Comparison of ENCODE assay signal across 28 cellular contexts in genomic region chr19:23287620-23288019, GRCh38. TPM values are rescaled to one million over a fixed set of nuclear protein-coding genes. Genes with fewer than 3 reads are reported as not detected.
DNase-seq lines count a peak whose midpoint lies in the region; ATAC-seq and TF ChIP-seq lines count a peak whose summit lies in the region.
"Had no signal": no experiment of that assay in that cellular context is flagged by ENCODE, and none has a peak within 500 bp of the region (broad histone marks: within the 10 kb centered on the region; RNA-seq: fewer than 3 reads in every experiment).

No MANE protein-coding gene starts in this region.

- H3K4me2 ChIP-seq in OCI-LY7 (ENCODE audit: low read length): no peak overlapping the region

- TF ChIP-seq CTCF in OCI-LY7 (conservative IDR thresholded peaks at IDR 0.05; ENCODE audit: low read length) (no peak), glutamatergic neuron (IDR thresholded peaks at IDR 0.05; ENCODE audit: partially characterized antibody, unreplicated experiment) (peak; percentile 24)

- peaks cover 15% of the 10 kb centered on the region for H3K36me3 Mint-ChIP-seq in glutamatergic neuron (ENCODE audit: unreplicated experiment)
- H3K36me3 Mint-ChIP-seq in stimulated activated memory B cell treated with anti-CD40 and anti-IgM and Interleukin-4, amounts not matched to agents 10 μg/mL and 1 μg/mL and 100 μg/mL, for 72 hours: peaks cover 5% of the 10 kb centered on the region

- intact Hi-C loops in OCI-LY7 (cut with micrococcal nuclease; ENCODE audit: unreplicated experiment): loop anchor here (10.0 kb wide), 1 partner anchor 213 kb away; no protein-coding TSS in a partner anchor

- DNase-seq in DMS53 (lab: John Stamatoyannopoulos, UW): peak; percentile 17
- no peak for DNase-seq in DMS53 treated with DMSO at 0.1 percent for 48 hours (lab: John Stamatoyannopoulos, UW; ENCODE audit: unreplicated experiment)
- peak; percentile 4 for DNase-seq in COLO829 (ENCODE audit: low spot score)
- DNase-seq in OCI-LY7 (ENCODE audit: low spot score): peak; percentile 29
- no peak for DNase-seq in glutamatergic neuron
- DNase-seq in islet precursor cell: no peak
- no peak for DNase-seq in NCI-H510A treated with DMSO at 0.1 percent for 48 hours (lab: John Stamatoyannopoulos, UW)
- DNase-seq: 8988T; C1 segment of cervical spinal cord; Calu3; CD8-positive, alpha-beta T cell; DMS79; H9; HFFc6; MM.1S; NCI-H1092; NCI-H1436; NCI-H187 treated with DMSO at 0.1 percent for 48 hours; NCI-H2107; NCI-H226; NCI-H524 treated with DMSO at 0.1 percent for 48 hours; T1000 had no signal

- no peaks in the 10 kb centered on the region for H4K20me1 ChIP-seq in OCI-LY7 (ENCODE audit: insufficient read depth, low read length)

- H3K4me1 ChIP-seq in OCI-LY7 (ENCODE audit: insufficient read depth, low read length, poor library complexity, severe bottlenecking): peaks cover 10% of the 10 kb centered on the region
- H3K4me1 ChIP-seq: SJSA1 had no signal

- no peak overlapping the region for H2AFZ ChIP-seq in OCI-LY7 (ENCODE audit: low read length)

- H3K4me3 ChIP-seq in OCI-LY7 (ENCODE audit: low read depth, low read length, poor library complexity, severe bottlenecking): no peak overlapping the region
- H3K4me3 ChIP-seq: GM12878, K562, SJSA1 had no signal

- CTCF ChIA-PET in OCI-LY7 (lab: Charles Lee; ENCODE audit: unreplicated experiment): no interaction called here

- peaks cover 14% of the 10 kb centered on the region for H3K9me3 Mint-ChIP-seq in glutamatergic neuron (ENCODE audit: unreplicated experiment)
- H3K9me3 Mint-ChIP-seq in stimulated activated memory B cell treated with anti-CD40 and anti-IgM and Interleukin-4, amounts not matched to agents 10 μg/mL and 1 μg/mL and 100 μg/mL, for 72 hours: peaks cover 9% of the 10 kb centered on the region

- H3K4me3 Mint-ChIP-seq in glutamatergic neuron (ENCODE audit: unreplicated experiment): no peak overlapping the region
- H3K4me3 Mint-ChIP-seq in stimulated activated memory B cell treated with anti-CD40 and anti-IgM and Interleukin-4, amounts not matched to agents 10 μg/mL and 1 μg/mL and 100 μg/mL, for 72 hours: no peak overlapping the region
- H3K4me3 Mint-ChIP-seq: CD8-positive, alpha-beta T cell; H9; HFFc6; T-helper 1 cell treated with Interleukin-12 subunit alpha and Interleukin-12 subunit beta and Interleukin-4 antibody, amounts not matched to agents 30 μg/mL and 1 μg/mL, for 36 hours had no signal

- H3K36me3 ChIP-seq in OCI-LY7 (ENCODE audit: insufficient read depth, low read length): no peaks in the 10 kb centered on the region
- H3K36me3 ChIP-seq: SJSA1 had no signal

- no TSS peak for BruUV-seq in OCI-LY7 (replicated peaks; lab: Mats Ljungman, UMichigan)

- H3K9me3 ChIP-seq in OCI-LY7 (ENCODE audit: low read length): peaks cover 13% of the 10 kb centered on the region; the same call in 1 of the 2 replicates
- H3K9me3 ChIP-seq: SJSA1 had no signal

- H3K27ac ChIP-seq in OCI-LY7 (ENCODE audit: low read depth, low read length, poor library complexity, severe bottlenecking): no peak overlapping the region
- H3K27ac ChIP-seq: SJSA1 had no signal

- no peaks in the 10 kb centered on the region for H3K9me2 ChIP-seq in OCI-LY7 (ENCODE audit: insufficient read depth, low read length)

- no peaks in the 10 kb centered on the region for H3K79me2 ChIP-seq in OCI-LY7 (ENCODE audit: insufficient read depth, low read depth, low read length)

- POLR2A ChIA-PET in OCI-LY7 (lab: Charles Lee): no interaction called here

- no peak overlapping the region for H3K27ac Mint-ChIP-seq in glutamatergic neuron (ENCODE audit: unreplicated experiment)
- H3K27ac Mint-ChIP-seq in stimulated activated memory B cell treated with anti-CD40 and anti-IgM and Interleukin-4, amounts not matched to agents 10 μg/mL and 1 μg/mL and 100 μg/mL, for 72 hours: no peak overlapping the region
- H3K27ac Mint-ChIP-seq: CD8-positive, alpha-beta T cell; H9; HFFc6; T-helper 1 cell treated with Interleukin-12 subunit alpha and Interleukin-12 subunit beta and Interleukin-4 antibody, amounts not matched to agents 30 μg/mL and 1 μg/mL, for 36 hours had no signal

- ATAC-seq in stimulated activated memory B cell treated with anti-CD40 and anti-IgM and Interleukin-4, amounts not matched to agents 10 μg/mL and 1 μg/mL and 100 μg/mL, for 72 hours: no peak
- ATAC-seq: CD8-positive, alpha-beta T cell; GM12878; K562; Panc1 had no signal

- H3K4me1 Mint-ChIP-seq in glutamatergic neuron (ENCODE audit: low read depth, unreplicated experiment): no peaks in the 10 kb centered on the region
- peaks cover 17% of the 10 kb centered on the region for H3K4me1 Mint-ChIP-seq in stimulated activated memory B cell treated with anti-CD40 and anti-IgM and Interleukin-4, amounts not matched to agents 10 μg/mL and 1 μg/mL and 100 μg/mL, for 72 hours
- H3K4me1 Mint-ChIP-seq: H9 had no signal

- peaks cover 4% of the 10 kb centered on the region for H3K27me3 Mint-ChIP-seq in glutamatergic neuron (ENCODE audit: unreplicated experiment)
- no peaks in the 10 kb centered on the region for H3K27me3 Mint-ChIP-seq in stimulated activated memory B cell treated with anti-CD40 and anti-IgM and Interleukin-4, amounts not matched to agents 10 μg/mL and 1 μg/mL and 100 μg/mL, for 72 hours

RNA-seq across cellular contexts. Expression of gene ZNF724, which starts 37.4 kb away (rescaled TPM):
- total RNA-seq in OCI-LY7 (2014; rRNA removed; shearing (Covaris generic)): 34.6 and 39.0 TPM in 2 replicates
- 27.2 and 30.8 TPM in 2 replicates for total RNA-seq in OCI-LY7 (2022)
- 14.6 TPM for total RNA-seq in glutamatergic neuron (ENCODE audit: unreplicated experiment)

Comparison
In these comparisons a context has a peak if more than half of its experiments do, and no peak if none do; other contexts are left out.
1. DNase-seq: peak in DMS53 (single experiment), COLO829 (single experiment) and OCI-LY7 (single experiment); none in DMS53 treated with DMSO at 0.1 percent for 48 hours (single experiment), glutamatergic neuron (single experiment), islet precursor cell (single experiment) and NCI-H510A treated with DMSO at 0.1 percent for 48 hours (single experiment).